In genomic region chr17:17752822-17753448, GRCh38 we compare ENCODE assay signal across 8 cellular contexts.
DNase-seq lines count a peak whose midpoint lies in the region; ATAC-seq and TF ChIP-seq lines count a peak whose summit lies in the region.

No MANE protein-coding gene starts in this region.

- no peaks in the 10 kb centered on the region for H3K9me3 ChIP-seq in iPS-18a (ENCODE audit: control insufficient read depth, low read depth, low read length)

- peaks cover 24% of the 10 kb centered on the region for H3K4me1 ChIP-seq in iPS-18a (ENCODE audit: control insufficient read depth, low read depth, low read length)

- H3K9ac ChIP-seq in iPS-18a (ENCODE audit: low read length) = peak overlapping the region; percentile 24

- peak overlapping the region; percentile 85 to 90 for H3K4me3 Mint-ChIP-seq in stimulated activated naive B cell treated with anti-CD40 and anti-IgM and Interleukin-4, amounts not matched to agents 10 μg/mL and 1 μg/mL and 100 μg/mL, for 72 hours

- peak overlapping the region; percentile 15 for H3K27ac ChIP-seq in iPS-18a (ENCODE audit: low read length)

- H3K27me3 Mint-ChIP-seq in stimulated activated naive B cell treated with anti-CD40 and anti-IgM and Interleukin-4, amounts not matched to agents 10 μg/mL and 1 μg/mL and 100 μg/mL, for 72 hours = no peaks in the 10 kb centered on the region

- H3K27ac Mint-ChIP-seq in activated naive CD4-positive, alpha-beta T cell treated with anti-CD3 and anti-CD28 coated beads, Interleukin-2, amount 50 U/mL, for 72 hours = peak overlapping the region; percentile 87 to 96
- peak overlapping the region; percentile 99 for H3K27ac Mint-ChIP-seq in stimulated activated naive B cell treated with anti-CD40 and anti-IgM and Interleukin-4, amounts not matched to agents 10 μg/mL and 1 μg/mL and 100 μg/mL, for 72 hours

- no peak for TF ChIP-seq CTCF in HFF-Myc (IDR thresholded peaks at IDR 0.05; ENCODE audit: low read depth, low read length, missing control alignments)

- H3K4me1 Mint-ChIP-seq in stimulated activated naive B cell treated with anti-CD40 and anti-IgM and Interleukin-4, amounts not matched to agents 10 μg/mL and 1 μg/mL and 100 μg/mL, for 72 hours = peaks cover 72 to 96% of the 10 kb centered on the region in 2 donors

- DNase-seq in HFF-Myc (ENCODE audit: extremely low read depth, low read depth) (no peak), DMS 273 treated with DMSO at 0.1 percent for 48 hours (lab: John Stamatoyannopoulos, UW) (no peak), sciatic nerve (ENCODE audit: low spot score) (no peak)
- DNase-seq in activated naive CD4-positive, alpha-beta T cell treated with anti-CD3 and anti-CD28 coated beads, Interleukin-2, amount 50 U/mL, for 72 hours (ENCODE audit: low spot score in 2 of 2) = peak in 1 of 2 donors; percentile 21
- DNase-seq in stimulated activated naive B cell treated with anti-CD40 and anti-IgM and Interleukin-4, amounts not matched to agents 10 μg/mL and 1 μg/mL and 100 μg/mL, for 72 hours = no peak
- DNase-seq in stimulated activated CD4-positive, alpha-beta T cell treated with anti-CD3 and anti-CD28 coated beads, Interleukin-4, amount 100 ng/mL, for 24 hours = no peak

- no peaks in the 10 kb centered on the region for H3K36me3 Mint-ChIP-seq in activated naive CD4-positive, alpha-beta T cell treated with anti-CD3 and anti-CD28 coated beads, Interleukin-2, amount 50 U/mL, for 72 hours
- peaks cover 7 to 11% of the 10 kb centered on the region in 2 donors for H3K36me3 Mint-ChIP-seq in stimulated activated naive B cell treated with anti-CD40 and anti-IgM and Interleukin-4, amounts not matched to agents 10 μg/mL and 1 μg/mL and 100 μg/mL, for 72 hours

- H3K36me3 ChIP-seq in iPS-18a (ENCODE audit: control insufficient read depth, low read depth, low read length) = no peaks in the 10 kb centered on the region

- ATAC-seq in activated naive CD4-positive, alpha-beta T cell treated with anti-CD3 and anti-CD28 coated beads, Interleukin-2, amount 50 U/mL, for 72 hours = no peak
- no peak for ATAC-seq in stimulated activated naive B cell treated with anti-CD40 and anti-IgM and Interleukin-4, amounts not matched to agents 10 μg/mL and 1 μg/mL and 100 μg/mL, for 72 hours (replicated peaks)
- ATAC-seq in sciatic nerve = no peak
- ATAC-seq in HG03045 (IDR thresholded peaks at IDR 0.05; ENCODE audit: unreplicated experiment) = no peak

- intact Hi-C loops in sciatic nerve (cut with DNase I) = no loop called here

- no peaks in the 10 kb centered on the region for H3K27me3 ChIP-seq in iPS-18a (ENCODE audit: control insufficient read depth, insufficient read depth, low read length)

- peak overlapping the region; percentile 40 for H3K4me3 ChIP-seq in HFF-Myc (replicated peaks; ENCODE audit: low read depth, low read length)
- H3K4me3 ChIP-seq in iPS-18a (ENCODE audit: low read length) = no peak overlapping the region

- H3K9me3 Mint-ChIP-seq in activated naive CD4-positive, alpha-beta T cell treated with anti-CD3 and anti-CD28 coated beads, Interleukin-2, amount 50 U/mL, for 72 hours = no peaks in the 10 kb centered on the region
- H3K9me3 Mint-ChIP-seq in stimulated activated naive B cell treated with anti-CD40 and anti-IgM and Interleukin-4, amounts not matched to agents 10 μg/mL and 1 μg/mL and 100 μg/mL, for 72 hours = peaks cover 0 to 2% of the 10 kb centered on the region in 2 donors
